ENCODE assay signal across 13 cellular contexts in genomic region chr1:118081387-118081786, GRCh38.
DNase-seq lines count a peak whose midpoint lies in the region; ATAC-seq, FAIRE-seq and TF ChIP-seq lines count a peak whose summit lies in the region.
"Had no signal": no experiment of that assay in that cellular context is flagged by ENCODE, and none has a peak within 500 bp of the region (broad histone marks: within the 10 kb centered on the region; RNA-seq: fewer than 3 reads in every experiment).

No MANE protein-coding gene starts in this region.

- H3K4me1 ChIP-seq in KMS-11 (ENCODE audit: low read depth, poor library complexity, severe bottlenecking) (peaks cover 13% of the 10 kb centered on the region), colonic mucosa (no peaks in the 10 kb centered on the region)
- H3K4me1 ChIP-seq: psoas muscle had no signal

- H3K4me3 ChIP-seq in KMS-11 (IDR thresholded peaks at IDR 0.05; ENCODE audit: insufficient read depth, low read depth, low read length), result no peak overlapping the region
- H3K4me3 ChIP-seq in colonic mucosa, result no peak overlapping the region
- H3K4me3 ChIP-seq: psoas muscle had no signal

- H3K27ac ChIP-seq in KMS-11 (no peak overlapping the region), colonic mucosa (no peak overlapping the region)
- H3K27ac ChIP-seq: psoas muscle had no signal

- no peaks in the 10 kb centered on the region for H3K36me3 ChIP-seq in KMS-11 (ENCODE audit: insufficient read depth)
- no peaks in the 10 kb centered on the region for H3K36me3 ChIP-seq in colonic mucosa

- intact Hi-C loops in colonic mucosa (cut with DNase I), result no loop called here

- TF ChIP-seq CTCF in KMS-11 (conservative IDR thresholded peaks at IDR 0.05; ENCODE audit: low read depth, low read length) (no peak), colonic mucosa (IDR thresholded peaks at IDR 0.05) (no peak)

- DNase-seq in DMS79 treated with DMSO at 0.1 percent for 48 hours (lab: John Stamatoyannopoulos, UW) (peak; percentile 79), amniotic stem cell (lab: John Stamatoyannopoulos, UW) (no peak), HTR-8/SVneo (ENCODE audit: insufficient read length, low spot score) (no peak), colonic mucosa (no peak)
- no peak for DNase-seq in stimulated activated CD4-positive, alpha-beta T cell treated with anti-CD3 and anti-CD28 coated beads, Interleukin-2, amount 100 ng/mL, for 48 hours
- DNase-seq: activated CD8-positive, alpha-beta memory T cell treated with anti-CD3 and anti-CD28 coated beads, Interleukin-2, amount 50 U/mL, for 4 hours; aorta; hypothalamus; psoas muscle had no signal

- FAIRE-seq in HTR-8/SVneo (lab: Jason Lieb, UNC), result no peak

- H3K9me3 ChIP-seq in colonic mucosa, result no peaks in the 10 kb centered on the region

- H3K9ac ChIP-seq in KMS-11 (no peak overlapping the region), colonic mucosa (ENCODE audit: low read depth in 2 of 2, low read length in 2 of 2) (no peak overlapping the region)

- H2AFZ ChIP-seq in KMS-11 (ENCODE audit: low read depth), result no peak overlapping the region

- no peaks in the 10 kb centered on the region for H3K79me2 ChIP-seq in KMS-11 (ENCODE audit: insufficient read depth, low read depth)

- ATAC-seq in GM18868 (IDR thresholded peaks at IDR 0.05; ENCODE audit: unreplicated experiment) (peak; percentile 98), GM21786 (IDR thresholded peaks at IDR 0.05; ENCODE audit: unreplicated experiment) (peak; percentile 48)
- ATAC-seq: HCT116, psoas muscle had no signal

- H3K4me2 ChIP-seq in KMS-11, result peak overlapping the region; percentile 36

- no peaks in the 10 kb centered on the region for H4K20me1 ChIP-seq in KMS-11 (ENCODE audit: insufficient read depth)

- H3K27me3 ChIP-seq in KMS-11 (ENCODE audit: insufficient read depth, low read depth) (no peaks in the 10 kb centered on the region), colonic mucosa (no peaks in the 10 kb centered on the region)
